ENCODE assay signal across 11 cellular contexts in genomic region chr22:40679249-40679963, GRCh38. TPM values are rescaled to one million over a fixed set of nuclear protein-coding genes. Genes with fewer than 3 reads are reported as not detected.
A peak's percentile ranks its signal among the peaks of the same experiment; 100 is the strongest.
DNase-seq lines count a peak whose midpoint lies in the region; ATAC-seq and TF ChIP-seq lines count a peak whose summit lies in the region.
"Had no signal": no experiment of that assay in that cellular context is flagged by ENCODE, and none has a peak within 500 bp of the region (broad histone marks: within the 10 kb centered on the region; RNA-seq: fewer than 3 reads in every experiment).

TSS of gene MCHR1 (plus strand) at chr22:40679484. CDS start at chr22:40679653, 169 bp downstream.

- TF ChIP-seq POLR2A in body of pancreas (IDR thresholded peaks at IDR 0.05), result no peak

- intact Hi-C loops in body of pancreas (cut with DNase I), result no loop called here

- no peaks in the 10 kb centered on the region for H3K36me3 Mint-ChIP-seq in brain
- H3K36me3 Mint-ChIP-seq in stimulated activated memory B cell treated with anti-CD40 and anti-IgM and Interleukin-4, amounts not matched to agents 10 μg/mL and 1 μg/mL and 100 μg/mL, for 72 hours, result no peaks in the 10 kb centered on the region
- no peaks in the 10 kb centered on the region for H3K36me3 Mint-ChIP-seq in naive thymus-derived CD8-positive, alpha-beta T cell

- H3K4me1 ChIP-seq in body of pancreas, result peaks cover 6% of the 10 kb centered on the region

- POLR2A ChIA-PET in naive thymus-derived CD8-positive, alpha-beta T cell (lab: Charles Lee), result interaction anchor here (0.6 to 0.9 kb wide), 2 partner anchors 16 to 82 kb away, joined by 3 read pairs; no protein-coding TSS in a partner anchor

- H3K4me3 ChIP-seq in body of pancreas, result no peak within 1 kb of the TSS

- TF ChIP-seq CTCF in brain (conservative IDR thresholded peaks at IDR 0.05) (no peak), body of pancreas (IDR thresholded peaks at IDR 0.05) (no peak)

- no peak within 1 kb of the TSS for H3K27ac ChIP-seq in body of pancreas
- H3K27ac ChIP-seq: 22Rv1 had no signal

- peak within 1 kb of the TSS; percentile 50 to 96 (median 85) for H3K27ac Mint-ChIP-seq in brain
- no peak within 1 kb of the TSS for H3K27ac Mint-ChIP-seq in stimulated activated memory B cell treated with anti-CD40 and anti-IgM and Interleukin-4, amounts not matched to agents 10 μg/mL and 1 μg/mL and 100 μg/mL, for 72 hours
- H3K27ac Mint-ChIP-seq in naive thymus-derived CD8-positive, alpha-beta T cell, result peak within 1 kb of the TSS in 3 of 10 donors; percentile 37 to 80 (median 59)

- peak within 1 kb of the TSS; percentile 70 to 82 (median 77) for H3K4me3 Mint-ChIP-seq in brain
- peak within 1 kb of the TSS; percentile 32 for H3K4me3 Mint-ChIP-seq in stimulated activated memory B cell treated with anti-CD40 and anti-IgM and Interleukin-4, amounts not matched to agents 10 μg/mL and 1 μg/mL and 100 μg/mL, for 72 hours
- no peak within 1 kb of the TSS for H3K4me3 Mint-ChIP-seq in naive thymus-derived CD8-positive, alpha-beta T cell

- no peak for ATAC-seq in stimulated activated memory B cell treated with anti-CD40 and anti-IgM and Interleukin-4, amounts not matched to agents 10 μg/mL and 1 μg/mL and 100 μg/mL, for 72 hours
- no peak for ATAC-seq in body of pancreas
- ATAC-seq in naive thymus-derived CD8-positive, alpha-beta T cell, result no peak

- 15 to 17% methylated on average over 14 to 21 of the region's 21 CpGs for WGBS in body of pancreas, 2 donors

- DNase-seq in NCI-H2107 (lab: John Stamatoyannopoulos, UW) (peak; percentile 4), NCI-H2107 treated with DMSO at 0.1 percent for 48 hours (lab: John Stamatoyannopoulos, UW; ENCODE audit: unreplicated experiment) (no peak), left kidney (ENCODE audit: low read depth, low spot score) (peak; percentile 75), body of pancreas (no peak)
- DNase-seq in activated CD8-positive, alpha-beta memory T cell treated with anti-CD3 and anti-CD28 coated beads, Interleukin-2, amount 50 U/mL, for 4 hours, result no peak
- no peak for DNase-seq in naive thymus-derived CD8-positive, alpha-beta T cell
- DNase-seq: MV-4-11 had no signal

- no peaks in the 10 kb centered on the region for H3K36me3 ChIP-seq in body of pancreas (replicated peaks in 1 of 2; ENCODE audit: insufficient read depth in 1 of 2, low read depth in 2 of 2)

- H3K27me3 Mint-ChIP-seq in brain, result peaks cover 28% of the 10 kb centered on the region
- H3K27me3 Mint-ChIP-seq in stimulated activated memory B cell treated with anti-CD40 and anti-IgM and Interleukin-4, amounts not matched to agents 10 μg/mL and 1 μg/mL and 100 μg/mL, for 72 hours, result peaks cover 31% of the 10 kb centered on the region
- peaks cover 0 to 25% (median 11%) of the 10 kb centered on the region in 5 donors for H3K27me3 Mint-ChIP-seq in naive thymus-derived CD8-positive, alpha-beta T cell

- H3K9me3 ChIP-seq in body of pancreas, result no peaks in the 10 kb centered on the region

- H3K4me1 Mint-ChIP-seq in brain, result peaks cover 52% of the 10 kb centered on the region
- H3K4me1 Mint-ChIP-seq in stimulated activated memory B cell treated with anti-CD40 and anti-IgM and Interleukin-4, amounts not matched to agents 10 μg/mL and 1 μg/mL and 100 μg/mL, for 72 hours, result peaks cover 31% of the 10 kb centered on the region
- H3K4me1 Mint-ChIP-seq in naive thymus-derived CD8-positive, alpha-beta T cell, result peaks cover 6 to 18% (median 14%) of the 10 kb centered on the region in 4 donors

- no peaks in the 10 kb centered on the region for H3K27me3 ChIP-seq in body of pancreas

- peaks cover 0 to 4% (median 0%) of the 10 kb centered on the region in 5 experiments for H3K9me3 Mint-ChIP-seq in brain
- H3K9me3 Mint-ChIP-seq in stimulated activated memory B cell treated with anti-CD40 and anti-IgM and Interleukin-4, amounts not matched to agents 10 μg/mL and 1 μg/mL and 100 μg/mL, for 72 hours, result no peaks in the 10 kb centered on the region
- H3K9me3 Mint-ChIP-seq in naive thymus-derived CD8-positive, alpha-beta T cell, result no peaks in the 10 kb centered on the region

RNA-seq across cellular contexts. Expression of gene MCHR1, which starts in this region (rescaled TPM):
- 1.8 TPM for polyA plus RNA-seq in brain (ENCODE audit: insufficient read depth, low read depth, low replicate concordance)
- total RNA-seq in body of pancreas, result not detected
- not detected for total RNA-seq in naive thymus-derived CD8-positive, alpha-beta T cell
- under 1 TPM in 1 of 3 donors, not detected in 2; 0.16 TPM for polyA plus RNA-seq in naive thymus-derived CD8-positive, alpha-beta T cell
- total RNA-seq: OCI-LY7 had no signal

Comparison
In these comparisons a context has a peak if more than half of its experiments do, and no peak if none do; other contexts are left out.
1. DNase-seq: peak in NCI-H2107 (single experiment) and left kidney (single experiment); none in NCI-H2107 treated with DMSO at 0.1 percent for 48 hours (single experiment), activated CD8-positive, alpha-beta memory T cell treated with anti-CD3 and anti-CD28 coated beads, Interleukin-2, amount 50 U/mL, for 4 hours (single experiment), body of pancreas (0 of 4) and naive thymus-derived CD8-positive, alpha-beta T cell (0 of 10).
2. H3K4me3 Mint-ChIP-seq: peak in brain (5 of 5) and stimulated activated memory B cell treated with anti-CD40 and anti-IgM and Interleukin-4, amounts not matched to agents 10 μg/mL and 1 μg/mL and 100 μg/mL, for 72 hours (single experiment); none in naive thymus-derived CD8-positive, alpha-beta T cell (0 of 10).